25 cellular contexts compared by ENCODE assay signal in genomic region chr7:114813597-114813996, GRCh38.
"Had no signal": no experiment of that assay in that cellular context is flagged by ENCODE, and none has a peak within 500 bp of the region (broad histone marks: within the 10 kb centered on the region; RNA-seq: fewer than 3 reads in every experiment).

No MANE protein-coding gene starts in this region.

- H3K4me3 Mint-ChIP-seq: activated B cell treated with CpG ODN at 0.5 μM for 24 hours; activated CD4-positive, alpha-beta memory T cell treated with anti-CD3 and anti-CD28 coated beads for 36 hours; activated naive CD4-positive, alpha-beta T cell treated with anti-CD3 and anti-CD28 coated beads for 36 hours; activated naive CD8-positive, alpha-beta T cell; IgD-negative memory B cell had no signal

- H3K27ac Mint-ChIP-seq: activated B cell treated with CpG ODN at 0.5 μM for 24 hours; activated CD4-positive, alpha-beta memory T cell treated with anti-CD3 and anti-CD28 coated beads for 36 hours; activated naive CD4-positive, alpha-beta T cell treated with anti-CD3 and anti-CD28 coated beads for 36 hours; activated naive CD8-positive, alpha-beta T cell; IgD-negative memory B cell had no signal

- H3K4me1 Mint-ChIP-seq: activated B cell treated with CpG ODN at 0.5 μM for 24 hours, IgD-negative memory B cell had no signal

- ATAC-seq: Panc1, Right ventricle myocardium inferior had no signal

- H3K27me3 Mint-ChIP-seq: activated B cell treated with CpG ODN at 0.5 μM for 24 hours; activated CD4-positive, alpha-beta memory T cell treated with anti-CD3 and anti-CD28 coated beads for 36 hours; IgD-negative memory B cell had no signal

- H3K9me3 Mint-ChIP-seq: activated B cell treated with CpG ODN at 0.5 μM for 24 hours; activated CD4-positive, alpha-beta memory T cell treated with anti-CD3 and anti-CD28 coated beads for 36 hours had no signal

- DNase-seq: activated B cell treated with CpG ODN at 0.5 μM for 24 hours; activated CD4-positive, alpha-beta memory T cell treated with anti-CD3 and anti-CD28 coated beads for 36 hours; activated CD4-positive, alpha-beta T cell treated with anti-CD3 and anti-CD28 coated beads for 48 hours; activated gamma-delta T cell; activated naive CD4-positive, alpha-beta T cell treated with anti-CD3 and anti-CD28 coated beads for 36 hours; adrenal gland; anterior cingulate cortex; caudate nucleus; colonic mucosa; NCI-H1092; NCI-H1417; NCI-H1694; NCI-H2029; NCI-H2107; NCI-H345; NCI-H510A; NCI-H526 treated with DMSO at 0.1 percent for 48 hours; NCI-H82; OCI-M1; RPMI8226; T1000 had no signal
